ENCODE assay signal across 8 cellular contexts in genomic region chr19:5905072-5905778, GRCh38. TPM values are rescaled to one million over a fixed set of nuclear protein-coding genes. Genes with fewer than 3 reads are reported as not detected.
DNase-seq lines count a peak whose midpoint lies in the region; ATAC-seq and TF ChIP-seq lines count a peak whose summit lies in the region.

No MANE protein-coding gene starts in this region.

- H3K4me1 ChIP-seq in HAP-1, result peaks cover 6% of the 10 kb centered on the region; the same call in 1 of the 2 replicates
- no peaks in the 10 kb centered on the region for H3K4me1 ChIP-seq in right cardiac atrium (ENCODE audit: control insufficient read depth, insufficient read depth, low read length)
- peaks cover 16 to 71% (median 36%) of the 10 kb centered on the region in 6 donors for H3K4me1 ChIP-seq in spleen

- 49% methylated on average over 34 of the region's 34 CpGs for WGBS in right cardiac atrium
- WGBS in spleen, 5 donors, result 44 to 50% (median 47%) methylated on average over 34 of the region's 34 CpGs

- ATAC-seq in right cardiac atrium, result no peak
- no peak for ATAC-seq in GM18505 (IDR thresholded peaks at IDR 0.05; ENCODE audit: unreplicated experiment)
- no peak for ATAC-seq in GM21447 (IDR thresholded peaks at IDR 0.05; ENCODE audit: unreplicated experiment)
- ATAC-seq in GM18519 (IDR thresholded peaks at IDR 0.05; ENCODE audit: low FRiP score, unreplicated experiment), result no peak

- no peaks in the 10 kb centered on the region for H3K9me3 ChIP-seq in HAP-1
- H3K9me3 ChIP-seq in right cardiac atrium (ENCODE audit: control insufficient read depth, low read length), result no peaks in the 10 kb centered on the region
- no peaks in the 10 kb centered on the region for H3K9me3 ChIP-seq in spleen

- in situ Hi-C loops in HAP-1 (cut with MboI; ENCODE audit: low sequenced_read_pairs), result no loop called here

- no peaks in the 10 kb centered on the region for H3K27me3 ChIP-seq in HAP-1 (ENCODE audit: low read depth)
- no peaks in the 10 kb centered on the region for H3K27me3 ChIP-seq in right cardiac atrium (ENCODE audit: control insufficient read depth, insufficient read depth)
- H3K27me3 ChIP-seq in spleen (replicated peaks in 1 of 7), result no peaks in the 10 kb centered on the region

- intact Hi-C loops in right cardiac atrium (cut with DNase I), result loop anchor here in 1 of 4 donors (10.0 kb wide), 1 partner anchor 50 kb away; no protein-coding TSS in a partner anchor
- intact Hi-C loops in spleen (cut with DNase I; ENCODE audit: low total_unique reads), result loop anchor here (10.0 kb wide), 1 partner anchor 60 kb away; no protein-coding TSS in a partner anchor

- no peak for TF ChIP-seq POLR2A in spleen (IDR thresholded peaks at IDR 0.05)
- TF ChIP-seq POLR2A in GM18505 (IDR thresholded peaks at IDR 0.05; ENCODE audit: borderline replicate concordance, extremely low read depth, insufficient read depth, insufficient read length), result no peak

- H3K36me3 ChIP-seq in HAP-1 (replicated peaks) (peaks cover 17% of the 10 kb centered on the region), spleen (peaks cover 0 to 38% (median 17%) of the 10 kb centered on the region in 6 donors)

- no peak for DNase-seq in HAP-1 (ENCODE audit: low spot score in 2 of 2)
- DNase-seq in right cardiac atrium, result peak in 2 of 3 donors; percentile 52 to 54
- no peak for DNase-seq in spleen
- no peak for DNase-seq in activated CD4-positive, CD25-positive, alpha-beta regulatory T cell treated with anti-CD3 and anti-CD28 coated beads, Interleukin-2, amount 50 U/mL, for 72 hours

- no peak for TF ChIP-seq CTCF in VCaP (conservative IDR thresholded peaks at IDR 0.05)
- TF ChIP-seq CTCF in spleen (IDR thresholded peaks at IDR 0.05 in 8 of 11, conservative IDR thresholded peaks at IDR 0.05 in 3 of 11), result no peak

- H3K4me3 ChIP-seq in HAP-1 (peak overlapping the region; percentile 50), right cardiac atrium (ENCODE audit: low read length) (peak overlapping the region; percentile 89), spleen (peak overlapping the region; percentile 76 to 98 (median 88))

- H3K27ac ChIP-seq in VCaP (peak overlapping the region; percentile 68), right cardiac atrium (ENCODE audit: low read length) (peak overlapping the region; percentile 73), spleen (peak overlapping the region; percentile 68 to 97 (median 92))

RNA-seq across cellular contexts. Expression of gene VMAC, which starts 0.6 kb away (rescaled TPM):
- total RNA-seq in right cardiac atrium (1 to 10 TPM; 1.9 to 5.8 (median 3.8) TPM), spleen (10 to 100 TPM in 6 of 7 donors, 1 to 10 TPM in 1; 8.5 to 15.9 (median 12.5) TPM)
- polyA plus RNA-seq in right cardiac atrium (3.6 TPM), spleen (1 to 10 TPM; 2.1 to 9.6 (median 3.3) TPM)

RNA-seq across cellular contexts. Expression of gene NDUFA11, which starts 1.6 kb away (rescaled TPM):
- total RNA-seq in right cardiac atrium (100 to 1,000 TPM; 515 to 756 (median 624) TPM), spleen (100 to 1,000 TPM in 6 of 7 donors, 10 to 100 TPM in 1; 83.8 to 156 (median 116) TPM)
- polyA plus RNA-seq in right cardiac atrium (1,214 TPM), spleen (100 to 1,000 TPM; 252 to 377 (median 345) TPM)

RNA-seq across cellular contexts. Expression of gene CAPS, which starts 8.8 kb away (rescaled TPM):
- total RNA-seq in right cardiac atrium, result 10 to 100 TPM in 2 of 4 donors, 1 to 10 TPM in 2; 8.9 to 14.2 (median 9.9) TPM
- polyA plus RNA-seq in right cardiac atrium, result 7.1 TPM
- 10 to 100 TPM; 14.7 to 20.7 (median 17.6) TPM for total RNA-seq in spleen
- polyA plus RNA-seq in spleen, result 10 to 100 TPM; 23.7 to 61.8 (median 51.3) TPM

RNA-seq across cellular contexts. Expression of gene FUT5, which starts 34.9 kb away (rescaled TPM):
- total RNA-seq in right cardiac atrium (not detected), spleen (not detected)
- polyA plus RNA-seq in right cardiac atrium (not detected), spleen (not detected)

RNA-seq across cellular contexts. Expression of gene FUT3, which starts 54.0 kb away (rescaled TPM):
- total RNA-seq in right cardiac atrium (not detected), spleen (not detected)
- polyA plus RNA-seq in right cardiac atrium (not detected), spleen (under 1 TPM in 2 of 3 donors, not detected in 1; 0.06 to 0.12 TPM)

Comparison
In these comparisons a context has a peak if more than half of its experiments do, and no peak if none do; other contexts are left out.
1. DNase-seq: peak in right cardiac atrium (2 of 3); none in HAP-1 (0 of 2), spleen (single experiment) and activated CD4-positive, CD25-positive, alpha-beta regulatory T cell treated with anti-CD3 and anti-CD28 coated beads, Interleukin-2, amount 50 U/mL, for 72 hours (single experiment).
2. Peak in every context shown above with its lines, with median percentiles within 50 percentile points of each other: H3K4me3 ChIP-seq and H3K27ac ChIP-seq.